8 cellular contexts compared by ENCODE assay signal in genomic region chr10:73887038-73888015, GRCh38. TPM values are rescaled to one million over a fixed set of nuclear protein-coding genes. Genes with fewer than 3 reads are reported as not detected.
DNase-seq lines count a peak whose midpoint lies in the region; ATAC-seq and TF ChIP-seq lines count a peak whose summit lies in the region.

No MANE protein-coding gene starts in this region.

- no peak overlapping the region for H2AFZ ChIP-seq in HCT116 (ENCODE audit: low read depth, low read length, poor library complexity, severe bottlenecking)

- H3K79me2 ChIP-seq in HCT116 (ENCODE audit: insufficient read depth, low read length): no peaks in the 10 kb centered on the region

- RAD21 ChIA-PET in HCT116 (lab: Charles Lee; ENCODE audit: low non-redundant PET in 1 of 2, low total read pairs in 2 of 2, uncharacterized antibody in 2 of 2, unreplicated experiment in 2 of 2): interaction anchor here (0.8 to 4.7 kb wide), 14 partner anchors 12 to 216 kb away, joined by 3 to 47 read pairs (median 6); no protein-coding TSS in a partner anchor

- CTCF ChIA-PET in HCT116 (lab: Charles Lee): interaction anchor here (0.9 to 7.9 kb wide), 17 partner anchors 8 to 1348 kb away, joined by 3 to 142 read pairs (median 9); partner anchors contain the start of genes COMTD1 and VCL
- CTCF ChIA-PET in activated CD4-positive, alpha-beta memory T cell treated with anti-CD3 and anti-CD28 coated beads, Interleukin-2, amount 10 ng/mL, durations not matched to agents 7 days and 5 days (lab: Charles Lee): interaction anchor here (0.5 to 16.3 kb wide), 30 partner anchors 7 to 227 kb away, joined by 3 to 415 read pairs (median 7); no protein-coding TSS in a partner anchor

- ATAC-seq in HCT116 (peak; percentile 72), psoas muscle (peak; percentile 75 to 85 (median 82)), GM19328 (IDR thresholded peaks at IDR 0.05; ENCODE audit: unreplicated experiment) (no peak), HG02981 (IDR thresholded peaks at IDR 0.05; ENCODE audit: unreplicated experiment) (no peak)

- intact Hi-C loops in HCT116 (cut with micrococcal nuclease) (loop anchor here (2.0 to 5.0 kb wide), 5 partner anchors 23 to 345 kb away; partner anchors contain the start of genes PLAU and VCL), psoas muscle (cut with DNase I) (loop anchor here (1.0 to 5.0 kb wide), 5 partner anchors 53 to 195 kb away; no protein-coding TSS in a partner anchor)

- TF ChIP-seq CTCF in HCT116 (IDR thresholded peaks at IDR 0.05 in 2 of 3, conservative IDR thresholded peaks at IDR 0.05 in 1 of 3; ENCODE audit: borderline replicate concordance in 1 of 3, insufficient read depth in 1 of 3, low read depth in 2 of 3, low read length in 2 of 3): no peak
- no peak for TF ChIP-seq CTCF in psoas muscle (IDR thresholded peaks at IDR 0.05)

- no peaks in the 10 kb centered on the region for H3K9me3 Mint-ChIP-seq in activated CD4-positive, alpha-beta memory T cell treated with anti-CD3 and anti-CD28 coated beads, Interleukin-2, amount 10 ng/mL, durations not matched to agents 7 days and 5 days

- 9 to 11% (median 10%) methylated on average over 15 of the region's 15 CpGs for WGBS in psoas muscle, 3 donors

- H3K27ac ChIP-seq in HCT116 (ENCODE audit: low read depth, low read length): peak overlapping the region; percentile 95
- H3K27ac ChIP-seq in psoas muscle: peak overlapping the region; percentile 96

- H3K27me3 Mint-ChIP-seq in activated CD4-positive, alpha-beta memory T cell treated with anti-CD3 and anti-CD28 coated beads, Interleukin-2, amount 10 ng/mL, durations not matched to agents 7 days and 5 days: peaks cover 1% of the 10 kb centered on the region

- H3K4me2 ChIP-seq in HCT116 (ENCODE audit: low read length): peak overlapping the region; percentile 89

- no peaks in the 10 kb centered on the region for H3K9me2 ChIP-seq in HCT116 (ENCODE audit: insufficient read depth)

- no peak for TF ChIP-seq RAD21 in HCT116 (IDR thresholded peaks at IDR 0.05; ENCODE audit: low read depth)

- H3K27ac Mint-ChIP-seq in activated CD4-positive, alpha-beta memory T cell treated with anti-CD3 and anti-CD28 coated beads, Interleukin-2, amount 10 ng/mL, durations not matched to agents 7 days and 5 days: no peak overlapping the region

- no peaks in the 10 kb centered on the region for H3K36me3 ChIP-seq in HCT116 (ENCODE audit: control insufficient read depth in 1 of 2, insufficient read depth in 2 of 2, low read length in 2 of 2)
- no peaks in the 10 kb centered on the region for H3K36me3 ChIP-seq in psoas muscle (ENCODE audit: insufficient read depth in 1 of 2, low read depth in 1 of 2)

- peak; percentile 88 for DNase-seq in HCT116 (ENCODE audit: low read depth, low spot score)
- DNase-seq in SW480 (ENCODE audit: low spot score): peak; percentile 62
- peak; percentile 53 for DNase-seq in foreskin melanocyte
- peak; percentile 83 to 93 for DNase-seq in psoas muscle
- DNase-seq in activated CD8-positive, alpha-beta memory T cell treated with anti-CD3 and anti-CD28 coated beads for 24 hours: no peak
- DNase-seq in activated CD4-positive, alpha-beta memory T cell treated with anti-CD3 and anti-CD28 coated beads, Interleukin-2, amount 10 ng/mL, durations not matched to agents 7 days and 5 days: no peak

- no peaks in the 10 kb centered on the region for H3K36me3 Mint-ChIP-seq in activated CD4-positive, alpha-beta memory T cell treated with anti-CD3 and anti-CD28 coated beads, Interleukin-2, amount 10 ng/mL, durations not matched to agents 7 days and 5 days (ENCODE audit: low read depth)

- H3K9me3 ChIP-seq in HCT116 (ENCODE audit: control insufficient read depth in 1 of 2, insufficient read depth in 1 of 2, low read depth in 1 of 2, low read length in 2 of 2) (no peaks in the 10 kb centered on the region), psoas muscle (no peaks in the 10 kb centered on the region)

- TF ChIP-seq POLR2A in HCT116 (IDR thresholded peaks at IDR 0.05; ENCODE audit: borderline replicate concordance, extremely low read depth, insufficient read depth, insufficient read length): no peak

- peaks cover 16% of the 10 kb centered on the region for H3K4me1 Mint-ChIP-seq in activated CD4-positive, alpha-beta memory T cell treated with anti-CD3 and anti-CD28 coated beads, Interleukin-2, amount 10 ng/mL, durations not matched to agents 7 days and 5 days

- peak overlapping the region; percentile 67 for H3K9ac ChIP-seq in HCT116 (ENCODE audit: low read length)

- H3K27me3 ChIP-seq in HCT116 (ENCODE audit: insufficient read depth, low read length) (no peaks in the 10 kb centered on the region), psoas muscle (ENCODE audit: insufficient read depth in 3 of 3, low read length in 2 of 3) (no peaks in the 10 kb centered on the region)

- H4K20me1 ChIP-seq in HCT116 (ENCODE audit: insufficient read depth): no peaks in the 10 kb centered on the region

- BruUV-seq in HCT116 (replicated peaks; lab: Mats Ljungman, UMichigan): no TSS peak

- no peak overlapping the region for H3K4me3 Mint-ChIP-seq in activated CD4-positive, alpha-beta memory T cell treated with anti-CD3 and anti-CD28 coated beads, Interleukin-2, amount 10 ng/mL, durations not matched to agents 7 days and 5 days

- H3K4me3 ChIP-seq in HCT116 (replicated peaks in 1 of 2; ENCODE audit: low read depth in 1 of 2, low read length in 2 of 2): peak overlapping the region; percentile 32 to 52
- H3K4me3 ChIP-seq in psoas muscle: peak overlapping the region; percentile 34

- H3K4me1 ChIP-seq in HCT116 (ENCODE audit: control insufficient read depth in 1 of 2, insufficient read depth in 2 of 2, low read length in 2 of 2) (peaks cover 53 to 81% of the 10 kb centered on the region in 2 experiments), psoas muscle (peaks cover 28% of the 10 kb centered on the region)

- POLR2A ChIA-PET in HCT116 (lab: Charles Lee): interaction anchor here (0.6 to 9.5 kb wide), 20 partner anchors 8 to 336 kb away, joined by 3 to 98 read pairs (median 8); partner anchors contain the start of genes PLAU and VCL
- POLR2A ChIA-PET in activated CD4-positive, alpha-beta memory T cell treated with anti-CD3 and anti-CD28 coated beads, Interleukin-2, amount 10 ng/mL, durations not matched to agents 7 days and 5 days (lab: Charles Lee): interaction anchor here (0.8 to 3.6 kb wide), 5 partner anchors 8 to 169 kb away, joined by 3 to 26 read pairs (median 3); partner anchors contain the start of gene PLAU

TF ChIP-seq in HCT116, 20 proteins besides CTCF, POLR2A, EP300 and RAD21:
- peak; percentile 56 for TF ChIP-seq ZBTB33 (IDR thresholded peaks at IDR 0.05; ENCODE audit: extremely low read depth, insufficient replicate concordance, low read length)
- no peak for TF ChIP-seq SRF (IDR thresholded peaks at IDR 0.05; ENCODE audit: low read depth)
- peak; percentile 69 for TF ChIP-seq YY1 (IDR thresholded peaks at IDR 0.05; ENCODE audit: extremely low read depth, insufficient replicate concordance, low read depth, low read length)
- peak; percentile 92 for TF ChIP-seq TCF7L2 (IDR thresholded peaks at IDR 0.05; ENCODE audit: borderline replicate concordance, extremely low read depth, insufficient read depth, insufficient read length)
- TF ChIP-seq POLR2AphosphoS5 (IDR thresholded peaks at IDR 0.05; ENCODE audit: low read depth, low read length): peak; percentile 88

RNA-seq across cellular contexts. Expression of gene CAMK2G, which starts 13.0 kb away (rescaled TPM):
- total RNA-seq in HCT116 (2021; ENCODE audit: unreplicated experiment) (28.3 TPM), psoas muscle (10 to 100 TPM; 34.2 to 60.3 (median 50.8) TPM)
- polyA plus RNA-seq in HCT116 (2012): 23.4 and 24.6 TPM in 2 replicates
- polyA plus RNA-seq in psoas muscle: 10 to 100 TPM; 15.8 to 58.5 (median 34.4) TPM
- total RNA-seq in activated CD4-positive, alpha-beta memory T cell treated with anti-CD3 and anti-CD28 coated beads, Interleukin-2, amount 10 ng/mL, durations not matched to agents 7 days and 5 days: 10 to 100 TPM; 46.4 to 48.5 TPM

RNA-seq across cellular contexts. Expression of gene PLAU, which starts 23.6 kb away (rescaled TPM):
- 60.3 TPM for total RNA-seq in HCT116 (2021; ENCODE audit: unreplicated experiment)
- 103 and 107 TPM in 2 replicates for polyA plus RNA-seq in HCT116 (2012)
- 10 to 100 TPM in 2 of 4 donors, 1 to 10 TPM in 2; 5.0 to 18.2 (median 10.6) TPM for total RNA-seq in psoas muscle
- polyA plus RNA-seq in psoas muscle: 1 to 10 TPM; 3.8 to 7.6 (median 7.1) TPM
- total RNA-seq in activated CD4-positive, alpha-beta memory T cell treated with anti-CD3 and anti-CD28 coated beads, Interleukin-2, amount 10 ng/mL, durations not matched to agents 7 days and 5 days: 1 to 10 TPM; 3.0 to 5.3 TPM

Comparison
In these comparisons a context has a peak if more than half of its experiments do, and no peak if none do; other contexts are left out.
1. ATAC-seq: peak in HCT116 (single experiment) and psoas muscle (4 of 4); none in GM19328 (single experiment) and HG02981 (single experiment).
2. DNase-seq: peak in HCT116 (single experiment), SW480 (single experiment), foreskin melanocyte (single experiment) and psoas muscle (2 of 2); none in activated CD8-positive, alpha-beta memory T cell treated with anti-CD3 and anti-CD28 coated beads for 24 hours (single experiment) and activated CD4-positive, alpha-beta memory T cell treated with anti-CD3 and anti-CD28 coated beads, Interleukin-2, amount 10 ng/mL, durations not matched to agents 7 days and 5 days (single experiment).